In genomic region chr20:56805966-56806365, GRCh38 we compare ENCODE assay signal across 24 cellular contexts.
"Had no signal": no experiment of that assay in that cellular context is flagged by ENCODE, and none has a peak within 500 bp of the region (broad histone marks: within the 10 kb centered on the region; RNA-seq: fewer than 3 reads in every experiment).

No MANE protein-coding gene starts in this region.

- H3K36me3 ChIP-seq: MG63, SJSA1 had no signal

- H3K9me3 ChIP-seq: MG63, SJSA1 had no signal

- FAIRE-seq: RCC 7860 had no signal

- H3K4me1 Mint-ChIP-seq: T-cell had no signal

- H3K27ac ChIP-seq: SJSA1, SK-N-MC had no signal

- H3K4me3 Mint-ChIP-seq: T-cell had no signal

- ATAC-seq: T-cell had no signal

- H3K36me3 Mint-ChIP-seq: T-cell had no signal

- DNase-seq: KBM-7; MG63; NCI-H1092; NCI-H1105 treated with DMSO at 0.1 percent for 48 hours; NCI-H1417 treated with DMSO at 0.1 percent for 48 hours; NCI-H146; NCI-H1694 treated with DMSO at 0.1 percent for 48 hours; NCI-H1930; NCI-H2081; NCI-H2107; NCI-H2227 treated with DMSO at 0.1 percent for 48 hours; NCI-H524; NCI-H526 treated with DMSO at 0.1 percent for 48 hours; NCI-H748 treated with DMSO at 0.1 percent for 48 hours; NK-92 treated with Interleukin-12 subunit alpha and Interleukin-12 subunit beta, amount 100 ng/mL, for 24 hours; OCI-M1; Right ventricle myocardium superior; RPMI8226; SIG-M5; SW 1271; T-cell had no signal

- H3K9me3 Mint-ChIP-seq: T-cell had no signal

- H3K27me3 ChIP-seq: MG63 had no signal

- H3K4me3 ChIP-seq: MG63, SJSA1, SK-N-MC had no signal

- H3K27ac Mint-ChIP-seq: T-cell had no signal
